Comparison of ENCODE assay signal across 8 cellular contexts in the genomic region with DNA sequence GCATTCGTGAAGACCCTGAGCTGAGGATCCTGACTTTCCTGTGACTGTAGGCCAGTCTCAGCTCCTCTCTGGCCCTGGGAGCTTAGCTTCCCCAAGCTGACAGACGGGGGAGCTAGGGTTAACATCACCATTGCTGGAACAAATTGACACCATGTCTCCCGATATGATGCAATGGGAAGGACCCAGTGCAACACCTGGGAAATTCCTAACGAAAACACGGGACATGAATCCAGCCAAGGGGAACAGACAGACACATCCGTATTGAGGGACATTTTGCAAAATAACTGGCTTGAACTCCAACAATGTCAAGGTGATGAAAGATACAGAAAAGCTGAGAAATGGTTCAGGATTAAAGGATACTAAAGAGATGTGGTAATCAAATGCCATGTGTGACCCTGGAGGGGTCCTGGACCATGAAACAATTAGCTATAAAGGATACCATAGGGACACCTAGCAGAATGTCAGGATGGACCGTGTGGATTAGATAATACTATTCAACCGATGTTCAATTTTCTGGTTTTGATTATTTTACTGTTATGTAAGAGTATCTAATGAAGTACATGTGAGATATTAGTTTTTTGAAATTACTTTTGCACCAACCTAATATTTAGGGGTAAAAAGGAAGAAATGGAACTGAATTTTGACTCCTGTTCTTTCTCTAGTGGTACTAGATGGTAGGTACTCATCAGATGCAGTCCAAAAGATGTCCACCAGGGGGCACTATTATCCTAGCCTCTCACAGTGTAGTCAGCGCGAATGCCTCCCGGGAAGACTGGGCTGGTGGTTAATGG. TPM values are rescaled to one million over a fixed set of nuclear protein-coding genes. Genes with fewer than 3 reads are reported as not detected.
DNase-seq lines count a peak whose midpoint lies in the region; ATAC-seq lines count a peak whose summit lies in the region.

No MANE protein-coding gene starts in this region.

- H3K9me3 ChIP-seq in BLaER1 treated with 17β-estradiol and CSF1 and Interleukin-3, amounts not matched to agents 10 nM and 100 nM (replicated peaks in 1 of 11) = no peaks in the 10 kb centered on the region

- H3K36me3 ChIP-seq in BLaER1 treated with 17β-estradiol and CSF1 and Interleukin-3, amounts not matched to agents 10 nM and 100 nM = peaks cover 0 to 5% (median 0%) of the 10 kb centered on the region in 11 experiments; a peak in 4 of 22 replicates

- H3K4me2 ChIP-seq in BLaER1 treated with 17β-estradiol and CSF1 and Interleukin-3, amounts not matched to agents 10 nM and 100 nM = peak overlapping the region in 8 of 11 experiments; percentile 27 to 95 (median 90); a peak in 13 of 22 replicates

- no peak overlapping the region; a peak in 1 of 22 replicates for H3K27ac ChIP-seq in BLaER1 treated with 17β-estradiol and CSF1 and Interleukin-3, amounts not matched to agents 10 nM and 100 nM

- H3K9ac ChIP-seq in BLaER1 treated with 17β-estradiol and CSF1 and Interleukin-3, amounts not matched to agents 10 nM and 100 nM = peak overlapping the region in 2 of 11 experiments; percentile 7 to 21; a peak in 1 of 22 replicates

- H4K20me1 ChIP-seq in BLaER1 treated with 17β-estradiol and CSF1 and Interleukin-3, amounts not matched to agents 10 nM and 100 nM = peaks cover 0 to 28% (median 0%) of the 10 kb centered on the region in 11 experiments; a peak in 4 of 22 replicates

- no peak overlapping the region for H3K4me3 ChIP-seq in BLaER1 treated with 17β-estradiol and CSF1 and Interleukin-3, amounts not matched to agents 10 nM and 100 nM

- DNase-seq in NCI-H69 (lab: John Stamatoyannopoulos, UW) (peak; percentile 88), lung microvascular endothelial cell (ENCODE audit: low read depth in 2 of 2) (peak; percentile 86 to 90)
- peak; percentile 83 to 87 for DNase-seq in activated CD4-positive, alpha-beta T cell treated with anti-CD3 and anti-CD28 coated beads, Interleukin-2, amount 50 U/mL, for 4 hours
- peak; percentile 84 for DNase-seq in effector CD4-positive, alpha-beta T cell
- DNase-seq in stimulated activated CD8-positive, alpha-beta memory T cell treated with anti-CD3 and anti-CD28 coated beads, Interleukin-15, amount 100 ng/mL, for 48 hours (ENCODE audit: low read depth in 2 of 2) = peak; percentile 56 to 60

- peak; percentile 59 for ATAC-seq in GM19025 (IDR thresholded peaks at IDR 0.05; ENCODE audit: low read depth, unreplicated experiment)
- ATAC-seq in HG03432 (IDR thresholded peaks at IDR 0.05; ENCODE audit: unreplicated experiment) = peak; percentile 70

- peaks cover 28 to 58% (median 52%) of the 10 kb centered on the region in 10 experiments for H3K4me1 ChIP-seq in BLaER1 treated with 17β-estradiol and CSF1 and Interleukin-3, amounts not matched to agents 10 nM and 100 nM

- no peaks in the 10 kb centered on the region for H3K27me3 ChIP-seq in BLaER1 treated with 17β-estradiol and CSF1 and Interleukin-3, amounts not matched to agents 10 nM and 100 nM

RNA-seq across cellular contexts. Expression of a gene that starts 52.7 kb away (rescaled TPM):
- 22.6 and 27.5 TPM in 2 replicates for total RNA-seq in lung microvascular endothelial cell
